In genomic region chrX:47662144-47662657, GRCh38 we compare ENCODE assay signal across 11 cellular contexts. TPM values are rescaled to one million over a fixed set of nuclear protein-coding genes. Genes with fewer than 3 reads are reported as not detected.
DNase-seq lines count a peak whose midpoint lies in the region; ATAC-seq and TF ChIP-seq lines count a peak whose summit lies in the region.
"Had no signal": no experiment of that assay in that cellular context is flagged by ENCODE, and none has a peak within 500 bp of the region (broad histone marks: within the 10 kb centered on the region; RNA-seq: fewer than 3 reads in every experiment).

No MANE protein-coding gene starts in this region.

- H3K27me3 Mint-ChIP-seq in CD8-positive, alpha-beta memory T cell, result peaks cover 0 to 1% of the 10 kb centered on the region in 2 donors
- no peaks in the 10 kb centered on the region for H3K27me3 Mint-ChIP-seq in osteocyte (ENCODE audit: unreplicated experiment)

- peaks cover 0 to 7% (median 0%) of the 10 kb centered on the region in 3 donors for H3K36me3 Mint-ChIP-seq in CD8-positive, alpha-beta memory T cell
- no peaks in the 10 kb centered on the region for H3K36me3 Mint-ChIP-seq in osteocyte (ENCODE audit: unreplicated experiment)

- H3K27ac Mint-ChIP-seq in CD8-positive, alpha-beta memory T cell, result no peak overlapping the region
- H3K27ac Mint-ChIP-seq in osteocyte (ENCODE audit: unreplicated experiment), result no peak overlapping the region

- H3K27ac ChIP-seq in CD8-positive, alpha-beta memory T cell (ENCODE audit: low read depth, low read length), result peak overlapping the region; percentile 38
- H3K27ac ChIP-seq in adrenal gland (peak overlapping the region in 2 of 5 donors; percentile 15 to 70), gastroesophageal sphincter (peak overlapping the region in 1 of 4 donors; percentile 32)

- TF ChIP-seq POLR2A in adrenal gland (IDR thresholded peaks at IDR 0.05), result no peak
- TF ChIP-seq POLR2A in gastroesophageal sphincter (IDR thresholded peaks at IDR 0.05), result no peak

- no peak for DNase-seq in CD8-positive, alpha-beta memory T cell
- DNase-seq in NCI-H226, result peak; percentile 80
- peak in 4 of 7 donors; percentile 37 to 58 (median 52) for DNase-seq in adrenal gland
- DNase-seq in osteocyte (ENCODE audit: extremely low spot score, unreplicated experiment), result peak; percentile 46
- no peak for DNase-seq in inferior parietal cortex (ENCODE audit: extremely low spot score)
- no peak for DNase-seq in NCI-H2227 treated with DMSO at 0.1 percent for 48 hours (lab: John Stamatoyannopoulos, UW)
- DNase-seq in anterior cingulate cortex (lab: John Stamatoyannopoulos, UW), result no peak
- DNase-seq: aorta, left cardiac atrium, NCI-H69 had no signal

- H3K4me3 Mint-ChIP-seq in CD8-positive, alpha-beta memory T cell, result no peak overlapping the region
- H3K4me3 Mint-ChIP-seq in osteocyte (ENCODE audit: unreplicated experiment), result no peak overlapping the region

- ATAC-seq in gastroesophageal sphincter, result no peak

- no peaks in the 10 kb centered on the region for H3K27me3 ChIP-seq in CD8-positive, alpha-beta memory T cell (ENCODE audit: insufficient read depth, low read length, poor library complexity, severe bottlenecking)
- no peaks in the 10 kb centered on the region for H3K27me3 ChIP-seq in adrenal gland
- H3K27me3 ChIP-seq in gastroesophageal sphincter, result no peaks in the 10 kb centered on the region

- TF ChIP-seq CTCF in adrenal gland (IDR thresholded peaks at IDR 0.05), result no peak
- no peak for TF ChIP-seq CTCF in osteocyte (IDR thresholded peaks at IDR 0.05)
- TF ChIP-seq CTCF in gastroesophageal sphincter (IDR thresholded peaks at IDR 0.05), result no peak

- peaks cover 16% of the 10 kb centered on the region for H3K4me1 ChIP-seq in CD8-positive, alpha-beta memory T cell (ENCODE audit: insufficient read depth, low read length)
- H3K4me1 ChIP-seq in adrenal gland (replicated peaks in 1 of 2) (peaks cover 0 to 4% of the 10 kb centered on the region in 2 donors), gastroesophageal sphincter (peaks cover 0 to 6% (median 0%) of the 10 kb centered on the region in 3 donors)

- TF ChIP-seq EP300 in gastroesophageal sphincter (IDR thresholded peaks at IDR 0.05), result no peak

- H3K9me3 ChIP-seq in CD8-positive, alpha-beta memory T cell (ENCODE audit: low read length), result no peaks in the 10 kb centered on the region
- H3K9me3 ChIP-seq in adrenal gland (replicated peaks in 1 of 3) (no peaks in the 10 kb centered on the region), gastroesophageal sphincter (no peaks in the 10 kb centered on the region)

- no peak overlapping the region for H3K4me3 ChIP-seq in CD8-positive, alpha-beta memory T cell (ENCODE audit: low read length)
- H3K4me3 ChIP-seq in adrenal gland (no peak overlapping the region), gastroesophageal sphincter (no peak overlapping the region)

- H3K4me1 Mint-ChIP-seq in CD8-positive, alpha-beta memory T cell, result peaks cover 11 to 20% (median 18%) of the 10 kb centered on the region in 3 donors
- H3K4me1 Mint-ChIP-seq in osteocyte (ENCODE audit: unreplicated experiment), result peaks cover 13% of the 10 kb centered on the region

- H3K9me3 Mint-ChIP-seq in CD8-positive, alpha-beta memory T cell, result no peaks in the 10 kb centered on the region
- H3K9me3 Mint-ChIP-seq in osteocyte (ENCODE audit: unreplicated experiment), result peaks cover 7% of the 10 kb centered on the region

- peaks cover 7% of the 10 kb centered on the region for H3K36me3 ChIP-seq in CD8-positive, alpha-beta memory T cell (ENCODE audit: insufficient read depth, low read length)
- H3K36me3 ChIP-seq in adrenal gland (replicated peaks in 1 of 2) (peaks cover 0 to 4% of the 10 kb centered on the region in 2 donors), gastroesophageal sphincter (peaks cover 0 to 4% of the 10 kb centered on the region in 2 donors)

- CTCF ChIA-PET in CD8-positive, alpha-beta memory T cell (lab: Charles Lee), result no interaction called here

- POLR2A ChIA-PET in CD8-positive, alpha-beta memory T cell (lab: Charles Lee), result no interaction called here

- 57 to 96% (median 63%) methylated on average over 1 of the region's 1 CpG; no CpG with 5 or more reads in 1 of the 4 donors for WGBS in adrenal gland, 4 donors
- WGBS in gastroesophageal sphincter (ENCODE audit: low coverage in 1 of 2), 2 donors, result 58% methylated on average over 1 of the region's 1 CpG; no CpG with 5 or more reads in 1 of the 2 donors

- intact Hi-C loops in adrenal gland (cut with DNase I), result no loop called here

RNA-seq across cellular contexts. Expression of gene UXT, which starts 3.2 kb away (rescaled TPM):
- total RNA-seq in CD8-positive, alpha-beta memory T cell, result 100 to 1,000 TPM; 159 to 168 TPM
- 286 TPM for polyA plus RNA-seq in CD8-positive, alpha-beta memory T cell
- total RNA-seq in adrenal gland (100 to 1,000 TPM; 120 to 174 (median 148) TPM), osteocyte (69.6 and 77.7 TPM in 2 replicates), gastroesophageal sphincter (100 to 1,000 TPM in 1 of 4 donors, 10 to 100 TPM in 3; 66.5 to 112 (median 79.1) TPM)
- 100 to 1,000 TPM; 135 to 163 (median 152) TPM for polyA plus RNA-seq in adrenal gland

RNA-seq across cellular contexts. Expression of gene ELK1, which starts 11.8 kb away (rescaled TPM):
- total RNA-seq in CD8-positive, alpha-beta memory T cell, result 10 to 100 TPM; 60.8 to 62.3 TPM
- polyA plus RNA-seq in CD8-positive, alpha-beta memory T cell, result 21.9 TPM
- total RNA-seq in adrenal gland (10 to 100 TPM; 39.3 to 78.8 (median 57.2) TPM), osteocyte (40.9 and 41.5 TPM in 2 replicates), gastroesophageal sphincter (10 to 100 TPM; 20.0 to 26.8 (median 26.2) TPM)
- polyA plus RNA-seq in adrenal gland, result 10 to 100 TPM; 21.6 to 38.4 (median 21.8) TPM

RNA-seq across cellular contexts. Expression of gene CFP, which starts 32.5 kb away (rescaled TPM):
- 1 to 10 TPM; 1.8 to 2.3 TPM for total RNA-seq in CD8-positive, alpha-beta memory T cell
- polyA plus RNA-seq in CD8-positive, alpha-beta memory T cell, result 1.4 TPM
- total RNA-seq in adrenal gland (10 to 100 TPM in 3 of 8 donors, 1 to 10 TPM in 4, under 1 TPM in 1; 0.91 to 14.5 (median 8.2) TPM), osteocyte (0.57 and 0.97 TPM in 2 replicates), gastroesophageal sphincter (10 to 100 TPM in 1 of 4 donors, 1 to 10 TPM in 2, under 1 TPM in 1; 0.78 to 18.4 (median 4.7) TPM)
- 10 to 100 TPM in 2 of 3 donors, 1 to 10 TPM in 1; 1.2 to 12.0 (median 10.5) TPM for polyA plus RNA-seq in adrenal gland

RNA-seq across cellular contexts. Expression of gene SYN1, which starts 42.5 kb away (rescaled TPM):
- total RNA-seq in CD8-positive, alpha-beta memory T cell, result under 1 TPM; 0.35 to 0.60 TPM
- 0.94 TPM for polyA plus RNA-seq in CD8-positive, alpha-beta memory T cell
- 1 to 10 TPM in 6 of 8 donors, under 1 TPM in 1, not detected in 1; 0.12 to 8.2 (median 3.4) TPM for total RNA-seq in adrenal gland
- 10 to 100 TPM in 1 of 3 donors, 1 to 10 TPM in 2; 3.8 to 16.5 (median 6.2) TPM for polyA plus RNA-seq in adrenal gland
- total RNA-seq in osteocyte, result 0.71 and 1.9 TPM in 2 replicates
- under 1 TPM in 2 of 4 donors, not detected in 2; 0.27 TPM for total RNA-seq in gastroesophageal sphincter

Comparison
In these comparisons a context has a peak if more than half of its experiments do, and no peak if none do; other contexts are left out.
1. DNase-seq: peak in NCI-H226 (single experiment), adrenal gland (4 of 7) and osteocyte (single experiment); none in CD8-positive, alpha-beta memory T cell (0 of 5), inferior parietal cortex (single experiment), NCI-H2227 treated with DMSO at 0.1 percent for 48 hours (single experiment) and anterior cingulate cortex (0 of 58).